ENCODE assay signal across 20 cellular contexts in the genomic region with DNA sequence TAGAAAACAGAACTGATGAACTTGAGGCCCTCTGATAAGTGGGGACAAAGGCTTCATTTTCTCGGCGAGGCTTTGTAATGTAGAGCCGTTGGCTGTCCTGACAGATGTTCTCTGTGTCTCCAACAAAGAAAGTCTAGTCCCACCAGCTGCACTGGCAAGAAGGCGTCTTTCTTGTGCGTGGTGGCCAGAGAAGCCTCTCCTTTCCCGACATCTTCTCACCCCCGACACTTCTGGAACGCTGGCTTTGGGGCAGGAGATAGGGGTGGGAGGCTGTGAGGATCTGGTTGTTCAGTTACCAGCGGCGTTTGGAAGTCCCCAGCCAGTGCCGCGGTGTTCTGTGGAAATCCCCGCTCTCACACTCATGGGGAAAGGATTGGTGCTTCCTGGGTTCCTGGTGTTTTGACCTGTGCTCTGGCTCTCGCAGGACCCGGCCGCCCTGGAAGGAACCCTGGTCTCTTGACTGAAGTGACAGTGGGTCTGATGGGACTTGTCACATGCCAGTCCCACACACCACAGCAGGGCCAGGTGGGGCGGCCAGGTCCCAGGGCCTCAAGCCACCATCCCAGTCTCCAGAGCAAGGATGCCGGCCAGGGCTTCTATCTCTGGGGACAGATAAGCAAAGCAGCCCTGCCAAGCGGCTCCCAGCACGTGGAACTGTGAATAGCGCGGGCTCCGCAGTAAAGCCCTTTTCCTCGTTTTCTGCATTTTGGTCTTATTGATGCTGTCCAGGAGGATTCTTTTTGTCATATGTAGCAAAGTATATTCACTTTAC. TPM values are rescaled to one million over a fixed set of nuclear protein-coding genes. Genes with fewer than 3 reads are reported as not detected.
A peak's percentile ranks its signal among the peaks of the same experiment; 100 is the strongest.
DNase-seq lines count a peak whose midpoint lies in the region; ATAC-seq and TF ChIP-seq lines count a peak whose summit lies in the region.
"Had no signal": no experiment of that assay in that cellular context is flagged by ENCODE, and none has a peak within 500 bp of the region (broad histone marks: within the 10 kb centered on the region; RNA-seq: fewer than 3 reads in every experiment).

No MANE protein-coding gene starts in this region.

- H3K9me3 Mint-ChIP-seq in type B pancreatic cell = no peaks in the 10 kb centered on the region
- H3K9me3 Mint-ChIP-seq: activated T-cell treated with anti-CD3 and anti-CD28 coated beads, Interleukin-2, amount 50 U/mL, for 72 hours; central memory CD8-positive, alpha-beta T cell had no signal

- no peak overlapping the region for H3K4me3 Mint-ChIP-seq in type B pancreatic cell
- H3K4me3 Mint-ChIP-seq: activated T-cell treated with anti-CD3 and anti-CD28 coated beads, Interleukin-2, amount 50 U/mL, for 72 hours; central memory CD8-positive, alpha-beta T cell had no signal

- WGBS in heart left ventricle, 4 donors = 34 to 59% (median 39%) methylated on average over 20 to 24 of the region's 24 CpGs
- WGBS in aorta, 2 donors = 30 to 33% methylated on average over 24 of the region's 24 CpGs
- 88 to 89% methylated on average over 10 to 14 of the region's 24 CpGs for WGBS in esophagus squamous epithelium, 2 donors

- TF ChIP-seq POLR2A in heart left ventricle (IDR thresholded peaks at IDR 0.05) = no peak
- no peak for TF ChIP-seq POLR2A in esophagus squamous epithelium (IDR thresholded peaks at IDR 0.05)

- H3K27ac ChIP-seq in heart left ventricle (peak overlapping the region; percentile 12 to 81 (median 57)), aorta (ENCODE audit: low read depth in 1 of 2, low read length in 2 of 2) (peak overlapping the region; percentile 20 to 31), esophagus squamous epithelium (peak overlapping the region in 1 of 4 donors; percentile 17)
- H3K27ac ChIP-seq: BLaER1, skin epidermis, transverse colon had no signal

- H3K4me3 ChIP-seq in heart left ventricle (no peak overlapping the region), aorta (ENCODE audit: low read length in 2 of 2) (no peak overlapping the region), esophagus squamous epithelium (no peak overlapping the region)
- H3K4me3 ChIP-seq: BLaER1, skin epidermis, transverse colon had no signal

- H3K36me3 ChIP-seq in heart left ventricle (peaks cover 0 to 80% (median 24%) of the 10 kb centered on the region in 9 donors), aorta (ENCODE audit: control insufficient read depth in 1 of 2, insufficient read depth in 2 of 2, low read length in 1 of 2) (peaks cover 2 to 8% of the 10 kb centered on the region in 2 donors), esophagus squamous epithelium (peaks cover 0 to 49% (median 0%) of the 10 kb centered on the region in 3 donors)
- H3K36me3 ChIP-seq: transverse colon had no signal

- H3K27me3 ChIP-seq in heart left ventricle (no peaks in the 10 kb centered on the region), aorta (ENCODE audit: control insufficient read depth in 1 of 2, insufficient read depth in 2 of 2, low read length in 1 of 2) (no peaks in the 10 kb centered on the region), esophagus squamous epithelium (no peaks in the 10 kb centered on the region)
- H3K27me3 ChIP-seq: BLaER1, transverse colon had no signal

- ATAC-seq in Right ventricle myocardium inferior (peak; percentile 90), heart left ventricle (peak; percentile 62 to 75 (median 72)), aorta (ENCODE audit: low FRiP score) (peak; percentile 19), GM21529 (IDR thresholded peaks at IDR 0.05; ENCODE audit: unreplicated experiment) (no peak)
- ATAC-seq: activated T-cell treated with anti-CD3 and anti-CD28 coated beads, Interleukin-2, amount 50 U/mL, for 72 hours; HCT116 had no signal

- no peaks in the 10 kb centered on the region for H3K4me1 Mint-ChIP-seq in type B pancreatic cell (ENCODE audit: unreplicated experiment)
- H3K4me1 Mint-ChIP-seq: central memory CD8-positive, alpha-beta T cell had no signal

- intact Hi-C loops in Right ventricle myocardium inferior (cut with DNase I) = loop anchor here (5.0 kb wide), 1 partner anchor 34 kb away; a partner anchor contains a TSS
- intact Hi-C loops in cardiac septum (cut with DNase I) = no loop called here
- intact Hi-C loops in heart left ventricle (cut with DNase I) = loop anchor here in 1 of 10 donors (5.0 kb wide), 1 partner anchor 34 kb away; a partner anchor contains a TSS
- intact Hi-C loops in aorta (cut with DNase I) = no loop called here
- intact Hi-C loops in esophagus squamous epithelium (cut with DNase I) = no loop called here

- peaks cover 5 to 33% (median 15%) of the 10 kb centered on the region in 12 donors for H3K4me1 ChIP-seq in heart left ventricle
- no peaks in the 10 kb centered on the region for H3K4me1 ChIP-seq in aorta (ENCODE audit: control insufficient read depth in 1 of 2, insufficient read depth in 2 of 2, low read length in 2 of 2)
- no peaks in the 10 kb centered on the region for H3K4me1 ChIP-seq in esophagus squamous epithelium
- H3K4me1 ChIP-seq: transverse colon had no signal

- no peak overlapping the region for H3K27ac Mint-ChIP-seq in type B pancreatic cell
- H3K27ac Mint-ChIP-seq: activated T-cell treated with anti-CD3 and anti-CD28 coated beads, Interleukin-2, amount 50 U/mL, for 72 hours had no signal

- TF ChIP-seq CTCF in heart left ventricle (IDR thresholded peaks at IDR 0.05) = no peak
- no peak for TF ChIP-seq CTCF in esophagus squamous epithelium (IDR thresholded peaks at IDR 0.05)
- no peak for TF ChIP-seq CTCF in type B pancreatic cell (conservative IDR thresholded peaks at IDR 0.05)

- H3K9me3 ChIP-seq in heart left ventricle = no peaks in the 10 kb centered on the region
- no peaks in the 10 kb centered on the region for H3K9me3 ChIP-seq in aorta (ENCODE audit: control insufficient read depth, low read length)
- no peaks in the 10 kb centered on the region for H3K9me3 ChIP-seq in esophagus squamous epithelium
- H3K9me3 ChIP-seq: BLaER1, transverse colon had no signal

- H3K36me3 Mint-ChIP-seq in type B pancreatic cell = peaks cover 16% of the 10 kb centered on the region

- no peaks in the 10 kb centered on the region for H3K27me3 Mint-ChIP-seq in type B pancreatic cell
- H3K27me3 Mint-ChIP-seq: central memory CD8-positive, alpha-beta T cell had no signal

- DNase-seq in Right ventricle myocardium inferior (ENCODE audit: missing footprints) = peak; percentile 88
- DNase-seq in cardiac septum (ENCODE audit: low spot score) = no peak
- DNase-seq in heart left ventricle = peak; percentile 63 to 84 (median 76)
- DNase-seq in pons (ENCODE audit: low spot score) = peak; percentile 91
- no peak for DNase-seq in aorta
- DNase-seq in esophagus squamous epithelium (lab: John Stamatoyannopoulos, UW) = no peak
- DNase-seq in type B pancreatic cell (ENCODE audit: extremely low spot score, unreplicated experiment) = no peak
- DNase-seq: 8988T; activated CD8-positive, alpha-beta memory T cell treated with anti-CD3 and anti-CD28 coated beads for 24 hours; activated T-cell treated with anti-CD3 and anti-CD28 coated beads, Interleukin-2, amount 50 U/mL, for 72 hours; KBM-7; MV-4-11; NCI-H2029; NCI-H524; transverse colon had no signal

RNA-seq across cellular contexts. Expression of a gene that starts 23.2 kb away (rescaled TPM):
- 35.7 TPM for total RNA-seq in Right ventricle myocardium inferior
- total RNA-seq in cardiac septum = 25.8 TPM
- 10 to 100 TPM in 8 of 9 donors, 1 to 10 TPM in 1; 2.6 to 38.2 (median 19.2) TPM for total RNA-seq in heart left ventricle
- polyA plus RNA-seq in heart left ventricle = 10 to 100 TPM; 13.8 to 43.6 TPM
- 100 to 1,000 TPM in 1 of 2 donors, 10 to 100 TPM in 1; 89.7 to 167 TPM for total RNA-seq in aorta
- polyA plus RNA-seq in aorta = 10 to 100 TPM; 38.2 to 71.4 TPM
- total RNA-seq in esophagus squamous epithelium = 10 to 100 TPM in 1 of 4 donors, 1 to 10 TPM in 3; 2.2 to 13.7 (median 6.8) TPM
- 127 and 205 TPM in 2 replicates for total RNA-seq in type B pancreatic cell (ENCODE audit: low replicate concordance)

RNA-seq across cellular contexts. Expression of a gene that starts 34.5 kb away (rescaled TPM):
- total RNA-seq in Right ventricle myocardium inferior (25.7 TPM), cardiac septum (34.0 TPM), heart left ventricle (10 to 100 TPM; 16.9 to 37.6 (median 23.6) TPM), aorta (10 to 100 TPM; 50.4 to 61.1 TPM), esophagus squamous epithelium (1 to 10 TPM; 2.1 to 8.3 (median 7.1) TPM), type B pancreatic cell (ENCODE audit: low replicate concordance) (34.2 and 90.0 TPM in 2 replicates)
- polyA plus RNA-seq in heart left ventricle (10 to 100 TPM; 14.3 to 72.6 TPM), aorta (10 to 100 TPM; 11.8 to 13.7 TPM)

RNA-seq across cellular contexts. Expression of a gene that starts 40.0 kb away (rescaled TPM):
- total RNA-seq in Right ventricle myocardium inferior (113 TPM), cardiac septum (126 TPM), heart left ventricle (100 to 1,000 TPM in 3 of 9 donors, 10 to 100 TPM in 6; 53.2 to 147 (median 79.6) TPM), aorta (100 to 1,000 TPM; 120 to 180 TPM), esophagus squamous epithelium (10 to 100 TPM in 1 of 4 donors, 1 to 10 TPM in 3; 6.1 to 16.0 (median 7.1) TPM), type B pancreatic cell (ENCODE audit: low replicate concordance) (4.4 and 10.0 TPM in 2 replicates)
- polyA plus RNA-seq in heart left ventricle (100 to 1,000 TPM in 1 of 2 donors, 10 to 100 TPM in 1; 65.6 to 237 TPM), aorta (100 to 1,000 TPM in 1 of 2 donors, 10 to 100 TPM in 1; 33.8 to 402 TPM)

RNA-seq across cellular contexts. Expression of a gene that starts 58.6 kb away (rescaled TPM):
- total RNA-seq in Right ventricle myocardium inferior (7.0 TPM), cardiac septum (5.8 TPM), heart left ventricle (10 to 100 TPM in 1 of 9 donors, 1 to 10 TPM in 8; 3.9 to 13.7 (median 6.8) TPM), aorta (1 to 10 TPM; 5.5 to 6.9 TPM), esophagus squamous epithelium (10 to 100 TPM; 11.4 to 38.1 (median 23.5) TPM), type B pancreatic cell (ENCODE audit: low replicate concordance) (27.7 and 44.6 TPM in 2 replicates)
- polyA plus RNA-seq in heart left ventricle (10 to 100 TPM in 1 of 2 donors, 1 to 10 TPM in 1; 2.6 to 11.9 TPM), aorta (1 to 10 TPM; 3.5 to 4.9 TPM)

RNA-seq across cellular contexts. Expression of a gene that starts 58.9 kb away (rescaled TPM):
- total RNA-seq in Right ventricle myocardium inferior (130 TPM), cardiac septum (97.1 TPM), heart left ventricle (100 to 1,000 TPM in 7 of 9 donors, 10 to 100 TPM in 2; 48.0 to 129 (median 103) TPM), aorta (10 to 100 TPM; 73.2 to 84.1 TPM), esophagus squamous epithelium (10 to 100 TPM; 32.3 to 54.2 (median 37.9) TPM), type B pancreatic cell (ENCODE audit: low replicate concordance) (158 and 162 TPM in 2 replicates)
- polyA plus RNA-seq in heart left ventricle (100 to 1,000 TPM; 119 to 139 TPM), aorta (100 to 1,000 TPM; 189 to 213 TPM)

Comparison
In these comparisons a context has a peak if more than half of its experiments do, and no peak if none do; other contexts are left out.
1. DNase-seq: peak in Right ventricle myocardium inferior (single experiment), heart left ventricle (5 of 5) and pons (single experiment); none in cardiac septum (single experiment), aorta (0 of 2), esophagus squamous epithelium (single experiment) and type B pancreatic cell (single experiment).